Comparison of ENCODE assay signal across 19 cellular contexts in genomic region chr15:99326235-99326634, GRCh38.
DNase-seq lines count a peak whose midpoint lies in the region; ATAC-seq, FAIRE-seq and TF ChIP-seq lines count a peak whose summit lies in the region.
"Had no signal": no experiment of that assay in that cellular context is flagged by ENCODE, and none has a peak within 500 bp of the region (broad histone marks: within the 10 kb centered on the region; RNA-seq: fewer than 3 reads in every experiment).

No MANE protein-coding gene starts in this region.

- no peak for TF ChIP-seq CTCF in right atrium auricular region (IDR thresholded peaks at IDR 0.05)
- no peak for TF ChIP-seq CTCF in left ventricle myocardium inferior (IDR thresholded peaks at IDR 0.05; ENCODE audit: borderline replicate concordance)
- no peak for TF ChIP-seq CTCF in gastrocnemius medialis (IDR thresholded peaks at IDR 0.05 in 4 of 5, conservative IDR thresholded peaks at IDR 0.05 in 1 of 5)

- no peaks in the 10 kb centered on the region for H3K27me3 ChIP-seq in right atrium auricular region
- H3K27me3 ChIP-seq in left ventricle myocardium inferior (ENCODE audit: low read depth) = no peaks in the 10 kb centered on the region
- H3K27me3 ChIP-seq in gastrocnemius medialis = no peaks in the 10 kb centered on the region
- H3K27me3 ChIP-seq: BLaER1, spleen had no signal

- ATAC-seq in Right ventricle myocardium superior (ENCODE audit: poor library complexity) (peak; percentile 62), gastrocnemius medialis (peak; percentile 70 to 87), GM18519 (IDR thresholded peaks at IDR 0.05; ENCODE audit: low FRiP score, unreplicated experiment) (no peak)
- ATAC-seq: naive thymus-derived CD8-positive, alpha-beta T cell had no signal

- no peak overlapping the region for H3K4me3 ChIP-seq in right atrium auricular region
- no peak overlapping the region for H3K4me3 ChIP-seq in left ventricle myocardium inferior
- no peak overlapping the region for H3K4me3 ChIP-seq in gastrocnemius medialis
- H3K4me3 ChIP-seq: BLaER1, SK-N-MC, spleen, thoracic aorta had no signal

- in situ Hi-C loops in gastrocnemius medialis (cut with MboI; ENCODE audit: low sequenced_read_pairs in 4 of 4) = no loop called here

- peak; percentile 89 for FAIRE-seq in RCC 7860 (lab: Jason Lieb, UNC)
- FAIRE-seq: endothelial cell of umbilical vein had no signal

- DNase-seq in Right ventricle myocardium superior (no peak), right atrium auricular region (ENCODE audit: low spot score) (no peak), RCC 7860 (ENCODE audit: low spot score) (peak; percentile 51), left ventricle myocardium inferior (no peak), gastrocnemius medialis (peak; percentile 16 to 56), NOMO-1 treated with dmso at 0.1 percent for 144 hours (lab: John Stamatoyannopoulos, UW; ENCODE audit: unreplicated experiment) (no peak)
- no peak for DNase-seq in activated naive CD4-positive, alpha-beta T cell (lab: John Stamatoyannopoulos, UW)
- DNase-seq: 8988T; cortex of kidney; naive thymus-derived CD8-positive, alpha-beta T cell; NCI-H1105 treated with DMSO at 0.1 percent for 48 hours; NCI-H69; spleen had no signal

- H3K36me3 ChIP-seq in right atrium auricular region = no peaks in the 10 kb centered on the region
- H3K36me3 ChIP-seq in left ventricle myocardium inferior = no peaks in the 10 kb centered on the region
- no peaks in the 10 kb centered on the region for H3K36me3 ChIP-seq in gastrocnemius medialis
- H3K36me3 ChIP-seq: BLaER1, spleen, thoracic aorta had no signal

- intact Hi-C loops in Right ventricle myocardium superior (cut with DNase I) = no loop called here
- intact Hi-C loops in left ventricle myocardium inferior (cut with micrococcal nuclease) = no loop called here
- intact Hi-C loops in gastrocnemius medialis (cut with DNase I; ENCODE audit: low total_unique reads) = no loop called here

- no peak for TF ChIP-seq POLR2A in gastrocnemius medialis (IDR thresholded peaks at IDR 0.05)

- H3K9me3 ChIP-seq in right atrium auricular region (no peaks in the 10 kb centered on the region), left ventricle myocardium inferior (replicated peaks) (no peaks in the 10 kb centered on the region), gastrocnemius medialis (no peaks in the 10 kb centered on the region)
- H3K9me3 ChIP-seq: spleen, thoracic aorta had no signal

- H3K4me1 ChIP-seq in right atrium auricular region (peaks cover 0 to 18% of the 10 kb centered on the region in 2 donors), left ventricle myocardium inferior (peaks cover 45% of the 10 kb centered on the region), gastrocnemius medialis (peaks cover 40 to 41% of the 10 kb centered on the region in 2 donors)
- H3K4me1 ChIP-seq: parathyroid adenoma had no signal

- H3K27ac ChIP-seq in right atrium auricular region (no peak overlapping the region), left ventricle myocardium inferior (replicated peaks) (peak overlapping the region; percentile 31), gastrocnemius medialis (peak overlapping the region; percentile 76 to 83 (median 78))
- H3K27ac ChIP-seq: BLaER1, parathyroid adenoma, SK-N-MC, spleen had no signal

Comparison
In these comparisons a context has a peak if more than half of its experiments do, and no peak if none do; other contexts are left out.
1. H3K27ac ChIP-seq: peak in left ventricle myocardium inferior (single experiment) and gastrocnemius medialis (4 of 4); none in right atrium auricular region (0 of 2).
2. DNase-seq: peak in RCC 7860 (single experiment) and gastrocnemius medialis (2 of 2); none in Right ventricle myocardium superior (single experiment), right atrium auricular region (single experiment), left ventricle myocardium inferior (single experiment), activated naive CD4-positive, alpha-beta T cell (0 of 4) and NOMO-1 treated with dmso at 0.1 percent for 144 hours (single experiment).